In the genomic region with DNA sequence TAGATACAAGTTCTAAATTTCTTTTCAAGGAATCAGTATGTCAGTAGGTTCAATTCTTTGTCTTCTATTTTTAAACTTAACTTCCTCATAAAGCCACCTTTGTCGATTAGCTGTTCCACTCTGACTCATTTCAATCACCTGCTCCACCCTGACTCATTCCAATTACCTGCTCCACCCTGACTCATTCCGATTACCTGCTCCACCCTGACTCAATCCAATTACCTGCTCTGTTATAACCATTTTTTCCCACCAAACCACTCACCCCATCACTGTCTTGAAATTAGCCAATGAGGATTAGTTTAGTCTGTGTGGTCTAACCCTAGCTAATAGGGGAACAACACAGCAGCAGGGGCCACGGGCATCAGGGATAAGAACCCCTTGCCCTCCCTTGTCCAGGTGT, we compare ENCODE assay signal across 29 cellular contexts.
"Had no signal": no experiment of that assay in that cellular context is flagged by ENCODE, and none has a peak within 500 bp of the region (broad histone marks: within the 10 kb centered on the region; RNA-seq: fewer than 3 reads in every experiment).

No MANE protein-coding gene starts in this region.

- H3K27ac Mint-ChIP-seq: activated CD4-positive, alpha-beta T cell treated with anti-CD3 and anti-CD28 coated beads, Interleukin-2, amount 10 ng/mL, durations not matched to agents 24 days and 14 days; activated naive CD4-positive, alpha-beta T cell treated with anti-CD3 and anti-CD28 coated beads, Interleukin-2, amount 50 U/mL, for 24 hours; T-helper 17 cell; WTC11 had no signal

- H3K27me3 Mint-ChIP-seq: activated CD4-positive, alpha-beta T cell treated with anti-CD3 and anti-CD28 coated beads, Interleukin-2, amount 10 ng/mL, durations not matched to agents 24 days and 14 days; T-helper 17 cell had no signal

- DNase-seq: activated CD4-positive, alpha-beta T cell treated with anti-CD3 and anti-CD28 coated beads, Interleukin-2, amount 10 ng/mL, durations not matched to agents 24 days and 14 days; activated CD4-positive, CD25-positive, alpha-beta regulatory T cell treated with anti-CD3 and anti-CD28 coated beads, Interleukin-2, amount 50 U/mL, for 72 hours; activated effector memory CD4-positive, alpha-beta T cell treated with Interleukin-2 at 50 U/mL for 16 hours; activated T-cell treated with anti-CD3 and anti-CD28 coated beads for 4 hours; activated T-cell treated with anti-CD3 and anti-CD28 coated beads, Interleukin-2, amount 50 U/mL, for 48 hours; adrenal gland; colonic mucosa; MG63; MV-4-11; NCI-H1092 treated with DMSO at 0.1 percent for 48 hours; NCI-H1417 treated with DMSO at 0.1 percent for 48 hours; NCI-H1694; NCI-H2029; NCI-H2107; NCI-H2171 treated with DMSO at 0.1 percent for 48 hours; NCI-H345; NCI-H510A treated with DMSO at 0.1 percent for 48 hours; NCI-H69; NK-92 treated with Interleukin-12 subunit alpha and Interleukin-12 subunit beta, amount 100 ng/mL, for 24 hours; OCI-M1; Peyer's patch; Right ventricle myocardium superior; SJCRH30; SW 1271; T-helper 17 cell; T-helper 9 cell had no signal

- H3K4me3 Mint-ChIP-seq: activated CD4-positive, alpha-beta T cell treated with anti-CD3 and anti-CD28 coated beads, Interleukin-2, amount 10 ng/mL, durations not matched to agents 24 days and 14 days; activated naive CD4-positive, alpha-beta T cell treated with anti-CD3 and anti-CD28 coated beads, Interleukin-2, amount 50 U/mL, for 24 hours; T-helper 17 cell; WTC11 had no signal

- H3K9me3 Mint-ChIP-seq: activated naive CD4-positive, alpha-beta T cell treated with anti-CD3 and anti-CD28 coated beads, Interleukin-2, amount 50 U/mL, for 24 hours; WTC11 had no signal

- H3K4me1 Mint-ChIP-seq: activated naive CD4-positive, alpha-beta T cell treated with anti-CD3 and anti-CD28 coated beads, Interleukin-2, amount 50 U/mL, for 24 hours; WTC11 had no signal

- H3K36me3 Mint-ChIP-seq: activated naive CD4-positive, alpha-beta T cell treated with anti-CD3 and anti-CD28 coated beads, Interleukin-2, amount 50 U/mL, for 24 hours; WTC11 had no signal

- ATAC-seq: SK-N-SH treated with all-trans-retinoic acid at 6 μM for 48 hours, T-helper 17 cell, WTC11 had no signal
